ENCODE assay signal across 25 cellular contexts in genomic region chr22:48478529-48479265, GRCh38.
DNase-seq lines count a peak whose midpoint lies in the region; ATAC-seq lines count a peak whose summit lies in the region.
"Had no signal": no experiment of that assay in that cellular context is flagged by ENCODE, and none has a peak within 500 bp of the region (broad histone marks: within the 10 kb centered on the region; RNA-seq: fewer than 3 reads in every experiment).

No MANE protein-coding gene starts in this region.

- peak; percentile 24 for DNase-seq in cardiac septum (ENCODE audit: low spot score)
- no peak for DNase-seq in Right ventricle myocardium inferior (ENCODE audit: missing footprints)
- DNase-seq in islet precursor cell: peak; percentile 37
- peak; percentile 60 for DNase-seq in mesenteric fat pad (ENCODE audit: low spot score)
- no peak for DNase-seq in activated CD4-positive, alpha-beta T cell treated with anti-CD3 and anti-CD28 coated beads, Interleukin-2, amount 10 ng/mL, durations not matched to agents 7 days and 5 days
- DNase-seq in activated T-cell treated with anti-CD3 and anti-CD28 coated beads, Interleukin-2, amount 50 U/mL, for 24 hours: no peak
- DNase-seq: CD4-positive, CD25-positive, alpha-beta regulatory T cell; DMS153; DND-41; GOT3; NCI-H1048; NCI-H1417; NCI-H1694; NCI-H2029 treated with DMSO at 0.1 percent for 48 hours; NCI-H446 treated with DMSO at 0.1 percent for 48 hours; NCI-H526; NCI-H82; NK-92 treated with Interleukin-12 subunit alpha and Interleukin-12 subunit beta, amount 100 ng/mL, for 24 hours; PC-3 had no signal

- H3K36me3 Mint-ChIP-seq in activated CD4-positive, alpha-beta T cell treated with anti-CD3 and anti-CD28 coated beads, Interleukin-2, amount 10 ng/mL, durations not matched to agents 7 days and 5 days (ENCODE audit: low read depth): no peaks in the 10 kb centered on the region
- no peaks in the 10 kb centered on the region for H3K36me3 Mint-ChIP-seq in activated T-cell treated with anti-CD3 and anti-CD28 coated beads, Interleukin-2, amount 50 U/mL, for 24 hours (ENCODE audit: low read depth)
- H3K36me3 Mint-ChIP-seq: CD4-positive, CD25-positive, alpha-beta regulatory T cell; IgD-negative memory B cell had no signal

- CTCF ChIA-PET in activated CD4-positive, alpha-beta T cell treated with anti-CD3 and anti-CD28 coated beads, Interleukin-2, amount 10 ng/mL, durations not matched to agents 7 days and 5 days (lab: Charles Lee): no interaction called here

- H3K4me1 Mint-ChIP-seq in activated CD4-positive, alpha-beta T cell treated with anti-CD3 and anti-CD28 coated beads, Interleukin-2, amount 10 ng/mL, durations not matched to agents 7 days and 5 days: no peaks in the 10 kb centered on the region
- no peaks in the 10 kb centered on the region for H3K4me1 Mint-ChIP-seq in activated T-cell treated with anti-CD3 and anti-CD28 coated beads, Interleukin-2, amount 50 U/mL, for 24 hours (ENCODE audit: low read depth)
- H3K4me1 Mint-ChIP-seq: CD4-positive, CD25-positive, alpha-beta regulatory T cell; IgD-negative memory B cell had no signal

- H3K27me3 Mint-ChIP-seq in activated CD4-positive, alpha-beta T cell treated with anti-CD3 and anti-CD28 coated beads, Interleukin-2, amount 10 ng/mL, durations not matched to agents 7 days and 5 days: no peaks in the 10 kb centered on the region
- peaks cover 24% of the 10 kb centered on the region for H3K27me3 Mint-ChIP-seq in activated T-cell treated with anti-CD3 and anti-CD28 coated beads, Interleukin-2, amount 50 U/mL, for 24 hours
- H3K27me3 Mint-ChIP-seq: CD4-positive, CD25-positive, alpha-beta regulatory T cell had no signal

- H3K9me3 Mint-ChIP-seq in activated CD4-positive, alpha-beta T cell treated with anti-CD3 and anti-CD28 coated beads, Interleukin-2, amount 10 ng/mL, durations not matched to agents 7 days and 5 days: no peaks in the 10 kb centered on the region
- H3K9me3 Mint-ChIP-seq in activated T-cell treated with anti-CD3 and anti-CD28 coated beads, Interleukin-2, amount 50 U/mL, for 24 hours: no peaks in the 10 kb centered on the region

- H3K27ac Mint-ChIP-seq in activated CD4-positive, alpha-beta T cell treated with anti-CD3 and anti-CD28 coated beads, Interleukin-2, amount 10 ng/mL, durations not matched to agents 7 days and 5 days: no peak overlapping the region
- no peak overlapping the region for H3K27ac Mint-ChIP-seq in activated T-cell treated with anti-CD3 and anti-CD28 coated beads, Interleukin-2, amount 50 U/mL, for 24 hours
- H3K27ac Mint-ChIP-seq: CD4-positive, CD25-positive, alpha-beta regulatory T cell; IgD-negative memory B cell had no signal

- no peak overlapping the region for H3K4me3 Mint-ChIP-seq in activated CD4-positive, alpha-beta T cell treated with anti-CD3 and anti-CD28 coated beads, Interleukin-2, amount 10 ng/mL, durations not matched to agents 7 days and 5 days
- H3K4me3 Mint-ChIP-seq in activated T-cell treated with anti-CD3 and anti-CD28 coated beads, Interleukin-2, amount 50 U/mL, for 24 hours: no peak overlapping the region
- H3K4me3 Mint-ChIP-seq: CD4-positive, CD25-positive, alpha-beta regulatory T cell; IgD-negative memory B cell had no signal

- POLR2A ChIA-PET in activated CD4-positive, alpha-beta T cell treated with anti-CD3 and anti-CD28 coated beads, Interleukin-2, amount 10 ng/mL, durations not matched to agents 7 days and 5 days (lab: Charles Lee): no interaction called here

- ATAC-seq in Right ventricle myocardium inferior (no peak), GM21529 (IDR thresholded peaks at IDR 0.05; ENCODE audit: unreplicated experiment) (no peak)
- ATAC-seq: PC-3 had no signal

- intact Hi-C loops in cardiac septum (cut with DNase I) (no loop called here), Right ventricle myocardium inferior (cut with DNase I) (no loop called here)

- peak overlapping the region; percentile 53 for H3K27ac ChIP-seq in temporal lobe (ENCODE audit: low read depth, low read length)
- H3K27ac ChIP-seq: BLaER1, KMS-11, SJSA1 had no signal

Comparison
In these comparisons a context has a peak if more than half of its experiments do, and no peak if none do; other contexts are left out.
1. DNase-seq: peak in cardiac septum (single experiment), islet precursor cell (single experiment) and mesenteric fat pad (single experiment); none in Right ventricle myocardium inferior (single experiment), activated CD4-positive, alpha-beta T cell treated with anti-CD3 and anti-CD28 coated beads, Interleukin-2, amount 10 ng/mL, durations not matched to agents 7 days and 5 days (single experiment) and activated T-cell treated with anti-CD3 and anti-CD28 coated beads, Interleukin-2, amount 50 U/mL, for 24 hours (single experiment).